Comparison of ENCODE assay signal across 9 cellular contexts in the genomic region with DNA sequence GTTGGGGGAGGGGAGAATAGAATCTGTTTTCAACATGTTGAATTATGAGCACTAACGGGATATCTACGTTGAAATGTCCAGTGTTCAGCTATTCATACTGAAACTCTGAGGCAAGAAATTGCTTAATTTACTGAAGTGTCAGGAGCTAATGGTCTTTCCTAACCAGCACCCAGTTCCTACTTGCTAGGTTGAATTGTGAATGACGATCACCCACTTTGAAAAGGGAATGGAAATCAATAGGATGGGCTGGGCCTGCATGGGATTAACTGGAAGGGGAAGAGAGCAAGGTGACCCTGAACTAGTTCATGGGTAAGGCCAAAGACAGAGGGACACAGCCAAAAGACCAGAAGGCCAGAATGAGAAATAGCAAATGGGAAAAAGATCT. TPM values are rescaled to one million over a fixed set of nuclear protein-coding genes. Genes with fewer than 3 reads are reported as not detected.
DNase-seq lines count a peak whose midpoint lies in the region; ATAC-seq and TF ChIP-seq lines count a peak whose summit lies in the region.
"Had no signal": no experiment of that assay in that cellular context is flagged by ENCODE, and none has a peak within 500 bp of the region (broad histone marks: within the 10 kb centered on the region; RNA-seq: fewer than 3 reads in every experiment).

No MANE protein-coding gene starts in this region.

- ATAC-seq in memory B cell (ENCODE audit: low read depth): no peak
- peak in 1 of 2 donors; percentile 40 for ATAC-seq in upper lobe of left lung (ENCODE audit: low FRiP score in 2 of 2)
- no peak for ATAC-seq in left colon

- H3K36me3 Mint-ChIP-seq in brain: peaks cover 53% of the 10 kb centered on the region
- H3K36me3 Mint-ChIP-seq in memory B cell: peaks cover 11% of the 10 kb centered on the region
- H3K36me3 Mint-ChIP-seq in Calu3 (ENCODE audit: insufficient read depth, unreplicated experiment): no peaks in the 10 kb centered on the region

- H3K27ac ChIP-seq in left ventricle myocardium inferior (replicated peaks): peak overlapping the region; percentile 91
- peak overlapping the region; percentile 36 to 85 (median 80) for H3K27ac ChIP-seq in upper lobe of left lung

- intact Hi-C loops in left ventricle myocardium inferior (cut with micrococcal nuclease) (no loop called here), cardiac septum (cut with DNase I) (no loop called here), left colon (cut with DNase I, micrococcal nuclease) (no loop called here), Calu3 (cut with micrococcal nuclease; ENCODE audit: unreplicated experiment) (no loop called here)

- H3K4me1 ChIP-seq in left ventricle myocardium inferior (peaks cover 98% of the 10 kb centered on the region), upper lobe of left lung (peaks cover 70 to 85% (median 75%) of the 10 kb centered on the region in 4 donors)

- H3K27me3 ChIP-seq in left ventricle myocardium inferior (ENCODE audit: low read depth) (no peaks in the 10 kb centered on the region), upper lobe of left lung (no peaks in the 10 kb centered on the region)

- H3K4me3 ChIP-seq in left ventricle myocardium inferior: no peak overlapping the region
- H3K4me3 ChIP-seq in upper lobe of left lung: no peak overlapping the region

- H3K27ac Mint-ChIP-seq in brain: peak overlapping the region in 3 of 5 experiments; percentile 18 to 69 (median 42)
- H3K27ac Mint-ChIP-seq in memory B cell: peak overlapping the region; percentile 91
- H3K27ac Mint-ChIP-seq in Calu3 (ENCODE audit: unreplicated experiment): no peak overlapping the region

- H3K4me1 Mint-ChIP-seq in brain (peaks cover 23% of the 10 kb centered on the region), memory B cell (peaks cover 35% of the 10 kb centered on the region), Calu3 (ENCODE audit: low read depth, unreplicated experiment) (peaks cover 42% of the 10 kb centered on the region)

- H3K4me3 Mint-ChIP-seq in brain (no peak overlapping the region), memory B cell (peak overlapping the region; percentile 36), Calu3 (ENCODE audit: low read depth, unreplicated experiment) (no peak overlapping the region)

- H3K9me3 ChIP-seq in left ventricle myocardium inferior (replicated peaks): no peaks in the 10 kb centered on the region
- H3K9me3 ChIP-seq in upper lobe of left lung: no peaks in the 10 kb centered on the region

- BruUV-seq in Calu3 (replicated peaks; lab: Mats Ljungman, UMichigan): no TSS peak

- peak in 1 of 4 donors; percentile 87 for TF ChIP-seq EP300 in upper lobe of left lung (IDR thresholded peaks at IDR 0.05)

- H3K9me3 Mint-ChIP-seq in brain (peaks cover 0 to 17% (median 0%) of the 10 kb centered on the region in 5 experiments), memory B cell (no peaks in the 10 kb centered on the region), Calu3 (ENCODE audit: low read depth, unreplicated experiment) (peaks cover 2% of the 10 kb centered on the region)

- TF ChIP-seq CTCF in left ventricle myocardium inferior (IDR thresholded peaks at IDR 0.05; ENCODE audit: borderline replicate concordance): no peak
- no peak for TF ChIP-seq CTCF in brain (conservative IDR thresholded peaks at IDR 0.05)
- TF ChIP-seq CTCF in upper lobe of left lung (IDR thresholded peaks at IDR 0.05): no peak
- no peak for TF ChIP-seq CTCF in Calu3 (IDR thresholded peaks at IDR 0.05; ENCODE audit: unreplicated experiment)

- WGBS in upper lobe of left lung, 2 donors: 73 to 82% methylated on average over 3 of the region's 3 CpGs

- CTCF ChIA-PET in Calu3 (lab: Charles Lee): no interaction called here

- peak in 1 of 4 donors; percentile 9 for TF ChIP-seq POLR2A in upper lobe of left lung (IDR thresholded peaks at IDR 0.05)

- H3K36me3 ChIP-seq in left ventricle myocardium inferior (no peaks in the 10 kb centered on the region), upper lobe of left lung (no peaks in the 10 kb centered on the region)

- no peaks in the 10 kb centered on the region for H3K27me3 Mint-ChIP-seq in brain
- H3K27me3 Mint-ChIP-seq in memory B cell: no peaks in the 10 kb centered on the region
- no peaks in the 10 kb centered on the region for H3K27me3 Mint-ChIP-seq in Calu3 (ENCODE audit: unreplicated experiment)

- DNase-seq in left ventricle myocardium inferior (no peak), cardiac septum (ENCODE audit: low spot score) (no peak), memory B cell (ENCODE audit: low spot score in 2 of 2) (no peak), upper lobe of left lung (peak in 1 of 2 donors; percentile 16), left colon (no peak), Calu3 (no peak), NCI-H2196 treated with DMSO at 0.1 percent for 48 hours (lab: John Stamatoyannopoulos, UW; ENCODE audit: unreplicated experiment) (no peak)
- DNase-seq: kidney had no signal

RNA-seq across cellular contexts. Expression of gene HIPK2, which starts 51.3 kb away (rescaled TPM):
- total RNA-seq in left ventricle myocardium inferior (127 TPM), cardiac septum (218 TPM), upper lobe of left lung (10 to 100 TPM; 38.6 to 59.6 (median 45.9) TPM), left colon (10 to 100 TPM; 36.4 to 37.8 TPM), Calu3 (2022) (30.9 and 33.4 TPM in 2 replicates)
- polyA plus RNA-seq in brain (ENCODE audit: insufficient read depth, low read depth, low replicate concordance): 64.4 TPM
